ENCODE assay signal across 12 cellular contexts in genomic region chr17:40563371-40564052, GRCh38. TPM values are rescaled to one million over a fixed set of nuclear protein-coding genes. Genes with fewer than 3 reads are reported as not detected.
DNase-seq lines count a peak whose midpoint lies in the region; ATAC-seq, FAIRE-seq and TF ChIP-seq lines count a peak whose summit lies in the region.
"Had no signal": no experiment of that assay in that cellular context is flagged by ENCODE, and none has a peak within 500 bp of the region (broad histone marks: within the 10 kb centered on the region; RNA-seq: fewer than 3 reads in every experiment).

No MANE protein-coding gene starts in this region.

- no peak overlapping the region for H3K4me3 ChIP-seq in lower lobe of right lung
- no peak overlapping the region for H3K4me3 ChIP-seq in ovary
- H3K4me3 ChIP-seq: right lobe of liver had no signal

- no peaks in the 10 kb centered on the region for H3K27me3 Mint-ChIP-seq in T-helper 1 cell treated with Interleukin-12 subunit alpha and Interleukin-12 subunit beta and Interleukin-4 antibody, amounts not matched to agents 30 μg/mL and 1 μg/mL, for 36 hours (ENCODE audit: low read depth)

- H3K9me3 ChIP-seq in lower lobe of right lung = no peaks in the 10 kb centered on the region
- no peaks in the 10 kb centered on the region for H3K9me3 ChIP-seq in ovary
- H3K9me3 ChIP-seq: right lobe of liver had no signal

- no peak for TF ChIP-seq POLR2A in ovary (IDR thresholded peaks at IDR 0.05)

- peak overlapping the region; percentile 93 for H3K27ac Mint-ChIP-seq in T-helper 1 cell treated with Interleukin-12 subunit alpha and Interleukin-12 subunit beta and Interleukin-4 antibody, amounts not matched to agents 30 μg/mL and 1 μg/mL, for 36 hours
- peak overlapping the region; percentile 98 to 99 for H3K27ac Mint-ChIP-seq in activated naive CD4-positive, alpha-beta T cell treated with anti-CD3 and anti-CD28 coated beads, Interleukin-2, amount 50 U/mL, for 72 hours

- peaks cover 66% of the 10 kb centered on the region for H3K4me1 Mint-ChIP-seq in T-helper 1 cell treated with Interleukin-12 subunit alpha and Interleukin-12 subunit beta and Interleukin-4 antibody, amounts not matched to agents 30 μg/mL and 1 μg/mL, for 36 hours (ENCODE audit: low read depth)

- WGBS in ovary, 3 donors = 79 to 83% (median 82%) methylated on average over 9 of the region's 9 CpGs

- intact Hi-C loops in lower lobe of right lung (cut with DNase I) (no loop called here), ovary (cut with DNase I) (loop anchor here in 1 of 4 donors (10.0 kb wide), 1 partner anchor 189 kb away; no protein-coding TSS in a partner anchor)

- DNase-seq in D341Med (ENCODE audit: low spot score) (peak; percentile 19), HTR-8/SVneo (ENCODE audit: insufficient read length, low spot score) (no peak), lower lobe of right lung (no peak), omental fat pad (ENCODE audit: low spot score) (no peak), ovary (no peak)
- peak; percentile 65 to 74 for DNase-seq in activated naive CD4-positive, alpha-beta T cell treated with anti-CD3 and anti-CD28 coated beads, Interleukin-2, amount 50 U/mL, for 72 hours (ENCODE audit: low spot score in 2 of 2)
- DNase-seq in stimulated activated CD4-positive, alpha-beta T cell treated with anti-CD3 and anti-CD28 coated beads, Interleukin-12 subunit alpha, Interleukin-12 subunit beta, amount 100 ng/mL, for 48 hours (ENCODE audit: low read depth in 2 of 3, low spot score in 1 of 3) = peak in 2 of 3 donors; percentile 72 to 73
- DNase-seq: C1 segment of cervical spinal cord, NCI-H146 had no signal

- no peaks in the 10 kb centered on the region for H3K36me3 ChIP-seq in lower lobe of right lung
- no peaks in the 10 kb centered on the region for H3K36me3 ChIP-seq in ovary
- H3K36me3 ChIP-seq: right lobe of liver had no signal

- ATAC-seq in activated naive CD4-positive, alpha-beta T cell treated with anti-CD3 and anti-CD28 coated beads, Interleukin-2, amount 50 U/mL, for 72 hours = peak; percentile 2 to 37
- ATAC-seq in lower lobe of right lung (no peak), omental fat pad (ENCODE audit: low FRiP score) (no peak)
- ATAC-seq: right lobe of liver had no signal

- H3K27me3 ChIP-seq in lower lobe of right lung (ENCODE audit: low read depth) = no peaks in the 10 kb centered on the region
- no peaks in the 10 kb centered on the region for H3K27me3 ChIP-seq in ovary
- H3K27me3 ChIP-seq: right lobe of liver had no signal

- H3K4me1 ChIP-seq in lower lobe of right lung (peaks cover 38% of the 10 kb centered on the region), ovary (ENCODE audit: insufficient read depth) (peaks cover 14% of the 10 kb centered on the region)

- peaks cover 5% of the 10 kb centered on the region for H3K9me3 Mint-ChIP-seq in T-helper 1 cell treated with Interleukin-12 subunit alpha and Interleukin-12 subunit beta and Interleukin-4 antibody, amounts not matched to agents 30 μg/mL and 1 μg/mL, for 36 hours
- no peaks in the 10 kb centered on the region for H3K9me3 Mint-ChIP-seq in activated naive CD4-positive, alpha-beta T cell treated with anti-CD3 and anti-CD28 coated beads, Interleukin-2, amount 50 U/mL, for 72 hours

- H3K27ac ChIP-seq in lower lobe of right lung (no peak overlapping the region), ovary (no peak overlapping the region)
- H3K27ac ChIP-seq: right lobe of liver had no signal

- TF ChIP-seq CTCF in lower lobe of right lung (IDR thresholded peaks at IDR 0.05) (no peak), omental fat pad (IDR thresholded peaks at IDR 0.05) (no peak), ovary (IDR thresholded peaks at IDR 0.05) (no peak)

- H3K36me3 Mint-ChIP-seq in T-helper 1 cell treated with Interleukin-12 subunit alpha and Interleukin-12 subunit beta and Interleukin-4 antibody, amounts not matched to agents 30 μg/mL and 1 μg/mL, for 36 hours (ENCODE audit: low read depth) = peaks cover 59% of the 10 kb centered on the region
- peaks cover 68 to 82% of the 10 kb centered on the region in 2 donors for H3K36me3 Mint-ChIP-seq in activated naive CD4-positive, alpha-beta T cell treated with anti-CD3 and anti-CD28 coated beads, Interleukin-2, amount 50 U/mL, for 72 hours

- no peak for FAIRE-seq in HTR-8/SVneo (lab: Jason Lieb, UNC)
- FAIRE-seq: endothelial cell of umbilical vein had no signal

- H3K4me3 Mint-ChIP-seq in T-helper 1 cell treated with Interleukin-12 subunit alpha and Interleukin-12 subunit beta and Interleukin-4 antibody, amounts not matched to agents 30 μg/mL and 1 μg/mL, for 36 hours = peak overlapping the region; percentile 92

- TF ChIP-seq EP300 in ovary (IDR thresholded peaks at IDR 0.05) = no peak

RNA-seq across cellular contexts. Expression of gene CCR7, which starts 1.8 kb away (rescaled TPM):
- 100 to 1,000 TPM; 287 to 301 TPM for total RNA-seq in activated naive CD4-positive, alpha-beta T cell treated with anti-CD3 and anti-CD28 coated beads, Interleukin-2, amount 50 U/mL, for 72 hours
- total RNA-seq in lower lobe of right lung = 2.2 TPM
- total RNA-seq in omental fat pad = 1 to 10 TPM in 1 of 4 donors, under 1 TPM in 1, not detected in 2; 0.37 to 1.9 TPM
- 1 to 10 TPM in 2 of 7 donors, under 1 TPM in 3, not detected in 2; 0.23 to 2.5 (median 0.37) TPM for total RNA-seq in ovary
- under 1 TPM; 0.18 to 0.60 TPM for polyA plus RNA-seq in ovary
- total RNA-seq: endothelial cell of umbilical vein had no signal

Comparison
In these comparisons a context has a peak if more than half of its experiments do, and no peak if none do; other contexts are left out.
1. DNase-seq: peak in D341Med (single experiment), activated naive CD4-positive, alpha-beta T cell treated with anti-CD3 and anti-CD28 coated beads, Interleukin-2, amount 50 U/mL, for 72 hours (2 of 2) and stimulated activated CD4-positive, alpha-beta T cell treated with anti-CD3 and anti-CD28 coated beads, Interleukin-12 subunit alpha, Interleukin-12 subunit beta, amount 100 ng/mL, for 48 hours (2 of 3); none in HTR-8/SVneo (single experiment), lower lobe of right lung (single experiment), omental fat pad (single experiment) and ovary (0 of 5).
2. ATAC-seq: peak in activated naive CD4-positive, alpha-beta T cell treated with anti-CD3 and anti-CD28 coated beads, Interleukin-2, amount 50 U/mL, for 72 hours (2 of 2); none in lower lobe of right lung (0 of 2) and omental fat pad (single experiment).
3. RNA of gene CCR7, which starts 1.8 kb away (total RNA-seq): 287 to 301 TPM in activated naive CD4-positive, alpha-beta T cell treated with anti-CD3 and anti-CD28 coated beads, Interleukin-2, amount 50 U/mL, for 72 hours; 2.2 TPM in lower lobe of right lung (single experiment), 0.37 to 1.9 TPM in omental fat pad and 0.23 to 2.5 TPM in ovary; every median in the first group is over 10 times any median in the second.